ENCODE assay signal across 17 cellular contexts in the genomic region with DNA sequence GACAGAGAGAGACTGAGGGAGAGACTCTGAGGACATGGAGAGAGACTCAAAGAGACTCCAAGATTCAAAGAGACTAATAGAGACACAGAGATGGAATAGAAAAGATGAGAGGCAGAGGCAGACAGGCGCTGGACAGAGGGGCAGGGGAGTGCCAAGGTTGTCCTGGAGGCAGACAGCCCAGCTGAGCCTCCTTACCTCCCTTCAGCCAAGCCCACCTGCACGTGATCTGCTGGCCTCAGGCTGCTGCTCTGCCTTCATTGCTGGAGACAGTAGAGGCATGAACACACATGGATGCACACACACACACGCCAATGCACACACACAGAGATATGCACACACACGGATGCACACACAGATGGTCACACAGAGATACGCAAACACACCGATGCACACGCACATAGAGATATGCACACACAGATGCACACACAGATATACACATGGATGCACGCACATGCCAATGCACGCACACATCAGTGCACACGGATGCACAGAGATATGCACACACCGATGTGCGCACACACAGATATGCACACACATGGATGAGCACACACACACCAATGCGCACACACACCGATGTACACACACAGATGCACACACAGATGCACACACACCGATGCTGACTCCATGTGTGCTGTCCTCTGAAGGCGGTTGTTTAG. TPM values are rescaled to one million over a fixed set of nuclear protein-coding genes. Genes with fewer than 3 reads are reported as not detected.
DNase-seq lines count a peak whose midpoint lies in the region; ATAC-seq and TF ChIP-seq lines count a peak whose summit lies in the region.
"Had no signal": no experiment of that assay in that cellular context is flagged by ENCODE, and none has a peak within 500 bp of the region (broad histone marks: within the 10 kb centered on the region; RNA-seq: fewer than 3 reads in every experiment).

No MANE protein-coding gene starts in this region.

- H3K36me3 Mint-ChIP-seq in type B pancreatic cell, result no peaks in the 10 kb centered on the region
- H3K36me3 Mint-ChIP-seq: CD8-positive, alpha-beta memory T cell had no signal

- H2AFZ ChIP-seq in osteoblast (ENCODE audit: low read length), result no peak overlapping the region

- H3K4me3 Mint-ChIP-seq in type B pancreatic cell, result no peak overlapping the region
- H3K4me3 Mint-ChIP-seq: CD8-positive, alpha-beta memory T cell had no signal

- no peaks in the 10 kb centered on the region for H3K9me3 ChIP-seq in osteoblast (ENCODE audit: low read depth, low read length)

- H3K27me3 Mint-ChIP-seq in type B pancreatic cell, result peaks cover 19% of the 10 kb centered on the region

- no peak overlapping the region for H3K4me3 ChIP-seq in osteoblast (ENCODE audit: insufficient read depth, low read length)

- H3K27ac Mint-ChIP-seq in type B pancreatic cell, result no peak overlapping the region

- H3K4me2 ChIP-seq in osteoblast (ENCODE audit: insufficient read depth, low read length), result no peak overlapping the region

- ATAC-seq in HG03457 (IDR thresholded peaks at IDR 0.05; ENCODE audit: unreplicated experiment), result no peak

- no peaks in the 10 kb centered on the region for H3K27me3 ChIP-seq in osteoblast (ENCODE audit: insufficient read depth, low read length)

- no peaks in the 10 kb centered on the region for H3K9me3 Mint-ChIP-seq in type B pancreatic cell
- H3K9me3 Mint-ChIP-seq: CD8-positive, alpha-beta memory T cell had no signal

- H3K79me2 ChIP-seq in osteoblast (ENCODE audit: insufficient read depth, low read length), result no peaks in the 10 kb centered on the region

- TF ChIP-seq CTCF in osteoblast (IDR thresholded peaks at IDR 0.05; ENCODE audit: extremely low read depth, low read depth, low read length) (no peak), type B pancreatic cell (conservative IDR thresholded peaks at IDR 0.05) (no peak)

- no peaks in the 10 kb centered on the region for H4K20me1 ChIP-seq in osteoblast (ENCODE audit: insufficient read depth, low read length)

- no peaks in the 10 kb centered on the region for H3K4me1 ChIP-seq in osteoblast (ENCODE audit: insufficient read depth, low read length)

- H3K4me1 Mint-ChIP-seq in type B pancreatic cell (ENCODE audit: unreplicated experiment), result peaks cover 11% of the 10 kb centered on the region
- H3K4me1 Mint-ChIP-seq: CD8-positive, alpha-beta memory T cell had no signal

- no peak overlapping the region for H3K27ac ChIP-seq in osteoblast (ENCODE audit: low read depth, low read length)
- H3K27ac ChIP-seq: 22Rv1 had no signal

- no peaks in the 10 kb centered on the region for H3K36me3 ChIP-seq in osteoblast (ENCODE audit: insufficient read depth, low read length)

- peak; percentile 17 for DNase-seq in activated CD4-positive, CD25-positive, alpha-beta regulatory T cell treated with anti-CD3 and anti-CD28 coated beads, Interleukin-2, amount 50 U/mL, for 72 hours
- DNase-seq in activated CD4-positive, CD25-positive, alpha-beta regulatory T cell (lab: John Stamatoyannopoulos, UW), result no peak
- DNase-seq in ecto neural progenitor cell (ENCODE audit: low spot score), result peak; percentile 37
- DNase-seq in osteoblast (ENCODE audit: insufficient read length, low spot score, missing footprints), result peak; percentile 18
- peak; percentile 50 for DNase-seq in type B pancreatic cell (ENCODE audit: extremely low spot score, unreplicated experiment)
- DNase-seq in glomerular visceral epithelial cell (ENCODE audit: extremely low spot score), result no peak
- no peak for DNase-seq in NOMO-1 treated with DMSO at 0.1 percent for 48 hours (lab: John Stamatoyannopoulos, UW; ENCODE audit: unreplicated experiment)
- DNase-seq: GF-D8, Kasumi-1, NCI-H1417 treated with DMSO at 0.1 percent for 48 hours, NCI-H2081, NCI-H524, SHP77 treated with DMSO at 0.1 percent for 48 hours had no signal

RNA-seq across cellular contexts. Expression of a gene that starts 3.3 kb away (rescaled TPM):
- total RNA-seq in osteoblast, result 0.29 TPM in 1 of 2 replicates, not detected in the other
- 34.4 and 53.6 TPM in 2 replicates for total RNA-seq in type B pancreatic cell (ENCODE audit: low replicate concordance)
- total RNA-seq: CD8-positive, alpha-beta memory T cell; H4 had no signal

RNA-seq across cellular contexts. Expression of a gene that starts 13.7 kb away (rescaled TPM):
- total RNA-seq in osteoblast, result under 0.01 TPM in 1 of 2 replicates, not detected in the other
- 3.0 and 5.3 TPM in 2 replicates for total RNA-seq in type B pancreatic cell (ENCODE audit: low replicate concordance)
- total RNA-seq: H4 had no signal

RNA-seq across cellular contexts. Expression of a gene that starts 39.2 kb away (rescaled TPM):
- total RNA-seq in osteoblast, result not detected in 2 replicates
- total RNA-seq in type B pancreatic cell (ENCODE audit: low replicate concordance), result not detected in 2 replicates
- total RNA-seq: CD8-positive, alpha-beta memory T cell; H4 had no signal

Comparison
In these comparisons a context has a peak if more than half of its experiments do, and no peak if none do; other contexts are left out.
1. DNase-seq: peak in activated CD4-positive, CD25-positive, alpha-beta regulatory T cell treated with anti-CD3 and anti-CD28 coated beads, Interleukin-2, amount 50 U/mL, for 72 hours (single experiment), ecto neural progenitor cell (single experiment), osteoblast (single experiment) and type B pancreatic cell (single experiment); none in activated CD4-positive, CD25-positive, alpha-beta regulatory T cell (0 of 4), glomerular visceral epithelial cell (single experiment) and NOMO-1 treated with DMSO at 0.1 percent for 48 hours (single experiment).
2. RNA of a gene that starts 3.3 kb away (total RNA-seq): 34.4 to 53.6 TPM in type B pancreatic cell; 0.29 TPM in osteoblast; every median in the first group is over 10 times any median in the second.